ENCODE assay signal across 9 cellular contexts in genomic region chr1:207282049-207282448, GRCh38. TPM values are rescaled to one million over a fixed set of nuclear protein-coding genes. Genes with fewer than 3 reads are reported as not detected.
DNase-seq lines count a peak whose midpoint lies in the region; ATAC-seq, FAIRE-seq and TF ChIP-seq lines count a peak whose summit lies in the region.
"Had no signal": no experiment of that assay in that cellular context is flagged by ENCODE, and none has a peak within 500 bp of the region (broad histone marks: within the 10 kb centered on the region; RNA-seq: fewer than 3 reads in every experiment).

No MANE protein-coding gene starts in this region.

- H3K27ac ChIP-seq in RWPE1 (no peak overlapping the region), esophagus (ENCODE audit: low read depth in 2 of 2, low read length in 1 of 2) (peak overlapping the region; percentile 79 to 89)

- WGBS in esophagus, 2 donors: 48 to 49% methylated on average over 2 of the region's 2 CpGs

- ATAC-seq in GM19328 (IDR thresholded peaks at IDR 0.05; ENCODE audit: unreplicated experiment): no peak
- ATAC-seq: left lobe of liver, SK-N-SH treated with all-trans-retinoic acid at 6 μM for 48 hours had no signal

- no peak for FAIRE-seq in H54 (lab: Jason Lieb, UNC)

- CTCF ChIA-PET in RWPE1 (lab: Yijun Ruan, JAX): no interaction called here

- no peaks in the 10 kb centered on the region for H3K36me3 ChIP-seq in esophagus (ENCODE audit: control insufficient read depth in 2 of 2, insufficient read depth in 2 of 2, low read length in 1 of 2)

- DNase-seq in Daoy (ENCODE audit: low read depth) (peak; percentile 10), RWPE1 (ENCODE audit: low spot score) (peak; percentile 13), renal cortical epithelial cell (ENCODE audit: low read depth) (peak; percentile 89), NCI-H2196 (lab: John Stamatoyannopoulos, UW; ENCODE audit: unreplicated experiment) (no peak), H54 (ENCODE audit: insufficient read length, low spot score) (no peak)

- POLR2A ChIA-PET in RWPE1 (lab: Yijun Ruan, JAX; ENCODE audit: low non-redundant PET): no interaction called here

- H3K4me1 ChIP-seq in esophagus (ENCODE audit: control insufficient read depth in 2 of 2, insufficient read depth in 2 of 2, low read length in 1 of 2): no peaks in the 10 kb centered on the region

- no peaks in the 10 kb centered on the region for H3K27me3 ChIP-seq in esophagus (ENCODE audit: control insufficient read depth in 1 of 2, insufficient read depth in 2 of 2, low read length in 2 of 2)

- no peak for TF ChIP-seq POLR2A in H54 (IDR thresholded peaks at IDR 0.05; ENCODE audit: low read depth, low read length)

- no peak for TF ChIP-seq CTCF in RWPE1 (conservative IDR thresholded peaks at IDR 0.05; ENCODE audit: low read depth)

- no peaks in the 10 kb centered on the region for H3K9me3 ChIP-seq in esophagus (ENCODE audit: control insufficient read depth in 2 of 2, insufficient read depth in 1 of 2, low read depth in 1 of 2, low read length in 1 of 2)

- no peak overlapping the region for H3K4me3 ChIP-seq in esophagus (ENCODE audit: low read depth in 1 of 2, low read length in 2 of 2)

RNA-seq across cellular contexts. Expression of gene CD55, which starts 39.4 kb away (rescaled TPM):
- 37.7 and 37.9 TPM in 2 replicates for total RNA-seq in Daoy (2014; rRNA removed; shearing (Covaris generic))
- polyA plus RNA-seq in esophagus: 100 to 1,000 TPM in 1 of 2 donors, 10 to 100 TPM in 1; 48.6 to 118 TPM
- 16.6 and 21.0 TPM in 2 replicates for total RNA-seq in renal cortical epithelial cell

Comparison
In these comparisons a context has a peak if more than half of its experiments do, and no peak if none do; other contexts are left out.
1. DNase-seq: peak in Daoy (single experiment), RWPE1 (single experiment) and renal cortical epithelial cell (single experiment); none in NCI-H2196 (single experiment) and H54 (single experiment).